Comparison of ENCODE assay signal across 8 cellular contexts in genomic region chr12:57936513-57936883, GRCh38.
DNase-seq lines count a peak whose midpoint lies in the region; ATAC-seq, FAIRE-seq and TF ChIP-seq lines count a peak whose summit lies in the region.

No MANE protein-coding gene starts in this region.

- peaks cover 6% of the 10 kb centered on the region for H3K36me3 Mint-ChIP-seq in dendritic cell treated with granulocyte-macrophage colony-stimulating factor and Interleukin-4, amounts not matched to agents 40 ng/mL and 50 ng/mL, for 4 days (ENCODE audit: low read depth)
- peaks cover 16% of the 10 kb centered on the region for H3K36me3 Mint-ChIP-seq in nephron (ENCODE audit: low read depth)

- peaks cover 42% of the 10 kb centered on the region for H3K4me1 Mint-ChIP-seq in dendritic cell treated with granulocyte-macrophage colony-stimulating factor and Interleukin-4, amounts not matched to agents 40 ng/mL and 50 ng/mL, for 4 days (ENCODE audit: low read depth)
- H3K4me1 Mint-ChIP-seq in nephron, result peaks cover 36% of the 10 kb centered on the region

- H3K4me3 ChIP-seq in BLaER1 treated with 17β-estradiol and CSF1 and Interleukin-3, amounts not matched to agents 10 nM and 100 nM, result peak overlapping the region; percentile 53 to 74 (median 66); a peak in 19 of 20 replicates

- H3K4me2 ChIP-seq in BLaER1 treated with 17β-estradiol and CSF1 and Interleukin-3, amounts not matched to agents 10 nM and 100 nM, result peak overlapping the region; percentile 75 to 93 (median 84); a peak in 21 of 22 replicates

- H3K36me3 ChIP-seq in BLaER1 treated with 17β-estradiol and CSF1 and Interleukin-3, amounts not matched to agents 10 nM and 100 nM, result peaks cover 0 to 11% (median 0%) of the 10 kb centered on the region in 11 experiments; a peak in 1 of 22 replicates
- peaks cover 14% of the 10 kb centered on the region for H3K36me3 ChIP-seq in KOPT-K1 (ENCODE audit: insufficient read depth, low read length)

- H3K9ac ChIP-seq in BLaER1 treated with 17β-estradiol and CSF1 and Interleukin-3, amounts not matched to agents 10 nM and 100 nM, result peak overlapping the region; percentile 75 to 88 (median 83); a peak in 18 of 22 replicates

- H3K4me3 Mint-ChIP-seq in dendritic cell treated with granulocyte-macrophage colony-stimulating factor and Interleukin-4, amounts not matched to agents 40 ng/mL and 50 ng/mL, for 4 days, result peak overlapping the region; percentile 51
- peak overlapping the region; percentile 62 to 97 (median 80) for H3K4me3 Mint-ChIP-seq in nephron

- H3K27ac ChIP-seq in BLaER1 treated with 17β-estradiol and CSF1 and Interleukin-3, amounts not matched to agents 10 nM and 100 nM, result peak overlapping the region; percentile 73 to 94 (median 88)
- peak overlapping the region; percentile 99 for H3K27ac ChIP-seq in KOPT-K1 (ENCODE audit: low read depth, low read length, poor library complexity, severe bottlenecking)

- peak overlapping the region; percentile 96 for H3K27ac Mint-ChIP-seq in dendritic cell treated with granulocyte-macrophage colony-stimulating factor and Interleukin-4, amounts not matched to agents 40 ng/mL and 50 ng/mL, for 4 days
- peak overlapping the region; percentile 87 to 94 (median 94) for H3K27ac Mint-ChIP-seq in nephron

- peaks cover 29 to 41% (median 35%) of the 10 kb centered on the region in 10 experiments for H3K4me1 ChIP-seq in BLaER1 treated with 17β-estradiol and CSF1 and Interleukin-3, amounts not matched to agents 10 nM and 100 nM

- H3K9me3 ChIP-seq in BLaER1 treated with 17β-estradiol and CSF1 and Interleukin-3, amounts not matched to agents 10 nM and 100 nM (replicated peaks in 1 of 11), result peaks cover 0 to 7% (median 0%) of the 10 kb centered on the region in 11 experiments; a peak in 1 of 22 replicates
- no peaks in the 10 kb centered on the region for H3K9me3 ChIP-seq in KOPT-K1 (ENCODE audit: insufficient read depth, low read length, poor library complexity, severe bottlenecking)

- FAIRE-seq in GM19239 (lab: Jason Lieb, UNC), result no peak

- ATAC-seq in HG03439 (IDR thresholded peaks at IDR 0.05; ENCODE audit: unreplicated experiment), result no peak

- intact Hi-C loops in dendritic cell treated with granulocyte-macrophage colony-stimulating factor and Interleukin-4, amounts not matched to agents 40 ng/mL and 50 ng/mL, for 4 days (cut with micrococcal nuclease), result no loop called here

- no peaks in the 10 kb centered on the region for H4K20me1 ChIP-seq in BLaER1 treated with 17β-estradiol and CSF1 and Interleukin-3, amounts not matched to agents 10 nM and 100 nM

- no peak for TF ChIP-seq CTCF in nephron (IDR thresholded peaks at IDR 0.05; ENCODE audit: unreplicated experiment in 3 of 3)

- no peaks in the 10 kb centered on the region for H3K9me3 Mint-ChIP-seq in dendritic cell treated with granulocyte-macrophage colony-stimulating factor and Interleukin-4, amounts not matched to agents 40 ng/mL and 50 ng/mL, for 4 days
- H3K9me3 Mint-ChIP-seq in nephron, result no peaks in the 10 kb centered on the region

- H3K27me3 ChIP-seq in BLaER1 treated with 17β-estradiol and CSF1 and Interleukin-3, amounts not matched to agents 10 nM and 100 nM, result no peaks in the 10 kb centered on the region

- H3K27me3 Mint-ChIP-seq in dendritic cell treated with granulocyte-macrophage colony-stimulating factor and Interleukin-4, amounts not matched to agents 40 ng/mL and 50 ng/mL, for 4 days, result no peaks in the 10 kb centered on the region
- peaks cover 14% of the 10 kb centered on the region for H3K27me3 Mint-ChIP-seq in nephron (ENCODE audit: low read depth)

- no peak for DNase-seq in GM19239 (ENCODE audit: insufficient read length, low spot score)
- no peak for DNase-seq in cerebellar cortex (ENCODE audit: low spot score)
- DNase-seq in NCI-H1930 (lab: John Stamatoyannopoulos, UW), result no peak
